1 cellular context compared by ENCODE assay signal in genomic region chr19:19558055-19558454, GRCh38.
TF ChIP-seq lines count a peak whose summit lies in the region.

No MANE protein-coding gene starts in this region.

TF ChIP-seq in HepG2, 621 proteins besides CTCF, POLR2A, EP300 and RAD21:
- TF ChIP-seq NFE2 (CRISPR knock-in tag; IDR thresholded peaks at IDR 0.05) (no peak), ZBTB10 (CRISPR knock-in tag; IDR thresholded peaks at IDR 0.05; ENCODE audit: borderline replicate concordance) (no peak), ZNF572 (CRISPR knock-in tag; IDR thresholded peaks at IDR 0.05) (no peak), RFXANK (CRISPR knock-in tag; IDR thresholded peaks at IDR 0.05) (no peak), ZNF552 (CRISPR knock-in tag; IDR thresholded peaks at IDR 0.05; ENCODE audit: borderline replicate concordance) (no peak)
